ENCODE assay signal across 27 cellular contexts in genomic region chr6:46040288-46040687, GRCh38. TPM values are rescaled to one million over a fixed set of nuclear protein-coding genes. Genes with fewer than 3 reads are reported as not detected.
"Had no signal": no experiment of that assay in that cellular context is flagged by ENCODE, and none has a peak within 500 bp of the region (broad histone marks: within the 10 kb centered on the region; RNA-seq: fewer than 3 reads in every experiment).

No MANE protein-coding gene starts in this region.

- H3K27ac ChIP-seq: colonic mucosa, epithelial cell of prostate, esophagus squamous epithelium, gastrocnemius medialis, left lung, lower lobe of right lung had no signal

- H3K36me3 ChIP-seq: colonic mucosa, esophagus squamous epithelium, gastrocnemius medialis, heart right ventricle, left lung, lower lobe of right lung had no signal

- H3K4me3 ChIP-seq: colonic mucosa, esophagus squamous epithelium, gastrocnemius medialis, heart right ventricle, left lung, lower lobe of right lung, mucosa of descending colon had no signal

- FAIRE-seq: endometrium, islet of Langerhans, keratinocyte had no signal

- H3K27me3 ChIP-seq: colonic mucosa, esophagus squamous epithelium, gastrocnemius medialis, heart right ventricle, left lung had no signal

- ATAC-seq: effector memory CD8-positive, alpha-beta T cell; esophagus mucosa; gastrocnemius medialis; left cardiac atrium; left lung; left ventricle myocardium superior; lower lobe of right lung; mucosa of descending colon had no signal

- DNase-seq: colonic mucosa; cortex of kidney; effector CD8-positive, alpha-beta T cell; effector memory CD8-positive, alpha-beta T cell; endodermal cell; erythroblast; esophagus squamous epithelium; foreskin fibroblast; foreskin melanocyte; gastrocnemius medialis; glutamatergic neuron; head of caudate nucleus; heart right ventricle; hippocampal formation; left cardiac atrium; left lung; left ventricle myocardium superior; lower lobe of right lung; mesenchymal stem cell; mucosa of descending colon; naive B cell had no signal

- H3K4me1 ChIP-seq: colonic mucosa had no signal

- H3K9me3 ChIP-seq: colonic mucosa, esophagus squamous epithelium, gastrocnemius medialis, heart right ventricle, left lung, lower lobe of right lung, mucosa of descending colon had no signal

RNA-seq across cellular contexts. Expression of gene CLIC5, which starts 24.6 kb away (rescaled TPM):
- total RNA-seq: lung microvascular endothelial cell had no signal
